In the genomic region with DNA sequence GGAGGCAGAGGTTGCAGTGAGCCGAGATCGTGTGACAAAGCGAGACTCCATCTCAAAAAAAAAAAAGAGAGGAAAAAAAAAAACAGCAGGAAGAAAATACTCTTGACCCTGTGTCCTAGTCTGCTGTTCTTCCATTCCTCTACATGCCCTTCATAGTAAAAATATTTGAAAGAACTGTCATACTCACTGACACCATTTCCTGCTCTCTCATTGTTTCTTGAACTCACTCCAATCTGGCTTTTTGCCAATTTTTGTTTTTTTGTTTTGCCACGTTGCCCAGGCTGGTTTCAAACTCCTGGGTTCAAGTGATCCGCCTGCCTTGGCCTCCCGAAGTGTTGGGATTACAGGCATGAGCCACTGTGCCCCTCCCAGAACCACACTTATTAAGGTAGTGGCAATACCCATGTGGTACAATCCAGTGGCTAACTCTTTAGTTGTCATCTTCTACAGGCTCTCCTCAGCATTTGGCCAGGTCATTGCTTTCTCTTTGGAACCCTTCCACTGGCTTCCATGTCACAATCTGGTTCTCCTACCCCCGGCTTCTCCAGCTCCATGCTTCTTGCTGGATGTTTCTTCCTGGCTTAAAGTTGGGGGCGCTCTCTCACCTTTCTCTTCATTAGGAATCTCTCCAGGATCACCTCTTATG, we compare ENCODE assay signal across 1 cellular context.
TF ChIP-seq lines count a peak whose summit lies in the region.

No MANE protein-coding gene starts in this region.

TF ChIP-seq in IMR-90, 13 proteins besides CTCF, POLR2A, EP300 and RAD21 (continued from another document):
- TF ChIP-seq MXI1 (IDR thresholded peaks at IDR 0.05; ENCODE audit: borderline replicate concordance, low read depth, low read length) = no peak
- TF ChIP-seq NFE2L2 (IDR thresholded peaks at IDR 0.05; ENCODE audit: low read depth, low read length) = no peak
- no peak for TF ChIP-seq MAFK (IDR thresholded peaks at IDR 0.05; ENCODE audit: low read depth, low read length)
- no peak for TF ChIP-seq SMC3 (IDR thresholded peaks at IDR 0.05; ENCODE audit: low read depth, low read length)
- no peak for TF ChIP-seq MAZ (IDR thresholded peaks at IDR 0.05; ENCODE audit: borderline replicate concordance, low read depth, low read length)
